ENCODE assay signal across 21 cellular contexts in the genomic region with DNA sequence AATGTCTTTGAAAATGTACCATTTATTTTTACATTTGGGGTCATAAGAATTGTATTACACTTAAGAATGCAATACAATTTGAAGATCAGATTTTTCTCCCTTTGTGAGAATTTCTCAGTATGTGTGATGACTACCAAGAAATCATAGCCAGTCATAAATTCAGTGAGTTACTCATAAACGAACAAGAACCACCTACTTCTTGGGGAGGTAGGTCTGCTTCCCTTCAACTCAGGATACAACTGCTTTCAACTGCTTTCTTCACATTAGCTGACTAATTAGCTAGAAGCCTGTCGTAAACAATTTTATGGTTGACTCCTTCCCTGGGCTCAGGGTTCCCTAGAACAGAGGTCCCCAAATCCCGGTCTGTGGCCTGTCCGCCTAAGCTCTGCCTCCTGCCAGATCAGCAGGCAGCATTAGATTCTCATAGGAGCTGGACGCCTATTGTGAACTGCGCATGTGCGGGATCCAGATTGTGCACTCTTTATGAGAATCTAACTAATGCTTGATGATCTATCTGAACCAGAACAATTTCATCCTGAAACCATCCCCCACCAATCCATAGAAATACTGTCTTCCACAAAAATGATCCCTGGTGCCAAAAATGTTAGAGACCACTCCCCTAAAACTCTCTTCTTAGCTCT. TPM values are rescaled to one million over a fixed set of nuclear protein-coding genes. Genes with fewer than 3 reads are reported as not detected.
DNase-seq lines count a peak whose midpoint lies in the region; ATAC-seq, FAIRE-seq and TF ChIP-seq lines count a peak whose summit lies in the region.
"Had no signal": no experiment of that assay in that cellular context is flagged by ENCODE, and none has a peak within 500 bp of the region (broad histone marks: within the 10 kb centered on the region; RNA-seq: fewer than 3 reads in every experiment).

No MANE protein-coding gene starts in this region.

- TF ChIP-seq RAD21 in K562 (CRISPR knock-in tag; conservative IDR thresholded peaks at IDR 0.05 in 1 of 2, IDR thresholded peaks at IDR 0.05 in 1 of 2): no peak

- intact Hi-C loops in activated CD8-positive, alpha-beta T cell treated with anti-CD3 and anti-CD28 coated beads for 36 hours (cut with micrococcal nuclease): loop anchor here (5.0 kb wide), 1 partner anchor 160 kb away; no protein-coding TSS in a partner anchor
- intact Hi-C loops in K562 (cut with micrococcal nuclease): loop anchor here (5.0 kb wide), 1 partner anchor 35 kb away; no protein-coding TSS in a partner anchor

- H2AFZ ChIP-seq in K562 (ENCODE audit: low read depth, low read length): no peak overlapping the region
- H2AFZ ChIP-seq: GM23338 had no signal

- CTCF ChIA-PET in activated CD8-positive, alpha-beta T cell treated with anti-CD3 and anti-CD28 coated beads for 36 hours (lab: Charles Lee): interaction anchor here (1.0 to 7.4 kb wide), 22 partner anchors 8 to 365 kb away, joined by 3 to 69 read pairs (median 8); partner anchors contain the start of gene RNASE4
- CTCF ChIA-PET in activated CD8-positive, alpha-beta T cell treated with anti-CD3 and anti-CD28 coated beads, Interleukin-2, amount 10 ng/mL, durations not matched to agents 7 days and 5 days (lab: Charles Lee): interaction anchor here (0.7 to 5.2 kb wide), 14 partner anchors 8 to 365 kb away, joined by 4 to 108 read pairs (median 11); no protein-coding TSS in a partner anchor
- CTCF ChIA-PET in K562 (lab: Yijun Ruan, JAX; ENCODE audit: low intra/inter-chr PET ratio): interaction anchor here (0.7 to 3.4 kb wide), 4 partner anchors 79 to 386 kb away, joined by 3 to 49 read pairs (median 4); partner anchors contain the start of gene TTC5

- H3K27ac ChIP-seq in K562 (ENCODE audit: extremely low read depth, low read depth, low read length): no peak overlapping the region
- H3K27ac ChIP-seq: BLaER1 treated with 17β-estradiol and CSF1 and Interleukin-3, amounts not matched to agents 10 nM and 100 nM; Peyer's patch had no signal

- 9% methylated on average over 7 of the region's 7 CpGs for WGBS in K562 (ENCODE audit: insufficient coverage, low coverage, missing lambda C conversion rate)

- no peak for DNase-seq in activated CD8-positive, alpha-beta T cell treated with anti-CD3 and anti-CD28 coated beads for 36 hours
- no peak for DNase-seq in activated CD8-positive, alpha-beta T cell treated with anti-CD3 and anti-CD28 coated beads, Interleukin-2, amount 10 ng/mL, durations not matched to agents 7 days and 5 days
- DNase-seq in RKO (ENCODE audit: low spot score): peak; percentile 33
- peak in 1 of 4 experiments; percentile 34 for DNase-seq in K562 (ENCODE audit: extremely low read depth in 1 of 4, low spot score in 3 of 4)
- DNase-seq in stimulated activated effector memory CD8-positive, alpha-beta T cell treated with anti-CD3 and anti-CD28 coated beads, Interleukin-12 subunit alpha, Interleukin-12 subunit beta, amount 100 ng/mL, for 72 hours (ENCODE audit: low spot score in 2 of 2): no peak
- DNase-seq: GDM1, MV-4-11, NCI-H1417, NCI-H187 treated with DMSO at 0.1 percent for 48 hours, NCI-H446 treated with DMSO at 0.1 percent for 48 hours, NCI-H774, Peyer's patch, Right ventricle myocardium superior had no signal

- peak; percentile 47 for ATAC-seq in activated CD8-positive, alpha-beta T cell treated with anti-CD3 and anti-CD28 coated beads for 36 hours
- ATAC-seq in activated CD8-positive, alpha-beta T cell treated with anti-CD3 and anti-CD28 coated beads, Interleukin-2, amount 10 ng/mL, durations not matched to agents 7 days and 5 days: no peak
- no peak for ATAC-seq in K562
- peak; percentile 90 for ATAC-seq in stimulated activated effector memory CD8-positive, alpha-beta T cell treated with anti-CD3 and anti-CD28 coated beads, Interleukin-12 subunit alpha, Interleukin-12 subunit beta, amount 100 ng/mL, for 72 hours
- no peak for ATAC-seq in GM21576 (IDR thresholded peaks at IDR 0.05; ENCODE audit: unreplicated experiment)
- no peak for ATAC-seq in HG02588 (IDR thresholded peaks at IDR 0.05; ENCODE audit: unreplicated experiment)
- ATAC-seq: GM23338, HCT116 had no signal

- H3K4me3 ChIP-seq in K562: no peak overlapping the region
- H3K4me3 ChIP-seq: BLaER1 treated with 17β-estradiol and CSF1 and Interleukin-3, amounts not matched to agents 10 nM and 100 nM; GM23338; Peyer's patch had no signal

- no TSS peak for BruUV-seq in K562 (replicated peaks; lab: Mats Ljungman, UMichigan)

- H3K9me3 Mint-ChIP-seq in activated CD8-positive, alpha-beta T cell treated with anti-CD3 and anti-CD28 coated beads for 36 hours: no peaks in the 10 kb centered on the region
- H3K9me3 Mint-ChIP-seq in activated CD8-positive, alpha-beta T cell treated with anti-CD3 and anti-CD28 coated beads, Interleukin-2, amount 10 ng/mL, durations not matched to agents 7 days and 5 days (ENCODE audit: insufficient read depth): no peaks in the 10 kb centered on the region
- no peaks in the 10 kb centered on the region for H3K9me3 Mint-ChIP-seq in stimulated activated effector memory CD8-positive, alpha-beta T cell treated with anti-CD3 and anti-CD28 coated beads, Interleukin-12 subunit alpha, Interleukin-12 subunit beta, amount 100 ng/mL, for 72 hours
- H3K9me3 Mint-ChIP-seq: GM23338 had no signal

- no peak overlapping the region for H3K27ac Mint-ChIP-seq in activated CD8-positive, alpha-beta T cell treated with anti-CD3 and anti-CD28 coated beads for 36 hours
- no peak overlapping the region for H3K27ac Mint-ChIP-seq in activated CD8-positive, alpha-beta T cell treated with anti-CD3 and anti-CD28 coated beads, Interleukin-2, amount 10 ng/mL, durations not matched to agents 7 days and 5 days
- H3K27ac Mint-ChIP-seq in stimulated activated effector memory CD8-positive, alpha-beta T cell treated with anti-CD3 and anti-CD28 coated beads, Interleukin-12 subunit alpha, Interleukin-12 subunit beta, amount 100 ng/mL, for 72 hours: no peak overlapping the region
- H3K27ac Mint-ChIP-seq: GM23338 had no signal

- no peaks in the 10 kb centered on the region for H4K20me1 ChIP-seq in K562 (replicated peaks; ENCODE audit: control insufficient read depth, insufficient read depth, low read length)
- H4K20me1 ChIP-seq: BLaER1 treated with 17β-estradiol and CSF1 and Interleukin-3, amounts not matched to agents 10 nM and 100 nM had no signal

- H3K9me1 ChIP-seq in K562 (ENCODE audit: control insufficient read depth, insufficient read depth, low read length): no peaks in the 10 kb centered on the region

- H3K79me2 ChIP-seq in K562 (ENCODE audit: control insufficient read depth, insufficient read depth, low read length): no peaks in the 10 kb centered on the region

- no peak for TF ChIP-seq POLR2A in K562 (conservative IDR thresholded peaks at IDR 0.05)

- H3K36me3 Mint-ChIP-seq in activated CD8-positive, alpha-beta T cell treated with anti-CD3 and anti-CD28 coated beads for 36 hours (ENCODE audit: low read depth): no peaks in the 10 kb centered on the region
- no peaks in the 10 kb centered on the region for H3K36me3 Mint-ChIP-seq in activated CD8-positive, alpha-beta T cell treated with anti-CD3 and anti-CD28 coated beads, Interleukin-2, amount 10 ng/mL, durations not matched to agents 7 days and 5 days (ENCODE audit: low read depth)
- no peaks in the 10 kb centered on the region for H3K36me3 Mint-ChIP-seq in stimulated activated effector memory CD8-positive, alpha-beta T cell treated with anti-CD3 and anti-CD28 coated beads, Interleukin-12 subunit alpha, Interleukin-12 subunit beta, amount 100 ng/mL, for 72 hours

- no peaks in the 10 kb centered on the region for H3K27me3 ChIP-seq in K562 (ENCODE audit: control insufficient read depth in 2 of 2, insufficient read depth in 2 of 2, low read length in 2 of 2)
- H3K27me3 ChIP-seq: BLaER1 treated with 17β-estradiol and CSF1 and Interleukin-3, amounts not matched to agents 10 nM and 100 nM; Peyer's patch had no signal

- no peaks in the 10 kb centered on the region for H3K36me3 ChIP-seq in K562 (ENCODE audit: control insufficient read depth, insufficient read depth, low read length)
- H3K36me3 ChIP-seq: BLaER1 treated with 17β-estradiol and CSF1 and Interleukin-3, amounts not matched to agents 10 nM and 100 nM had no signal

- peak overlapping the region; percentile 7; the same call in 1 of the 2 replicates for H3K4me2 ChIP-seq in K562 (ENCODE audit: insufficient read depth, low read length)
- H3K4me2 ChIP-seq: GM23338 had no signal

- H3K4me1 Mint-ChIP-seq in activated CD8-positive, alpha-beta T cell treated with anti-CD3 and anti-CD28 coated beads for 36 hours (ENCODE audit: low read depth): peaks cover 9% of the 10 kb centered on the region
- peaks cover 7% of the 10 kb centered on the region for H3K4me1 Mint-ChIP-seq in activated CD8-positive, alpha-beta T cell treated with anti-CD3 and anti-CD28 coated beads, Interleukin-2, amount 10 ng/mL, durations not matched to agents 7 days and 5 days (ENCODE audit: low read depth)
- H3K4me1 Mint-ChIP-seq in stimulated activated effector memory CD8-positive, alpha-beta T cell treated with anti-CD3 and anti-CD28 coated beads, Interleukin-12 subunit alpha, Interleukin-12 subunit beta, amount 100 ng/mL, for 72 hours: peaks cover 12% of the 10 kb centered on the region

- POLR2A ChIA-PET in activated CD8-positive, alpha-beta T cell treated with anti-CD3 and anti-CD28 coated beads for 36 hours (lab: Charles Lee): no interaction called here
- POLR2A ChIA-PET in activated CD8-positive, alpha-beta T cell treated with anti-CD3 and anti-CD28 coated beads, Interleukin-2, amount 10 ng/mL, durations not matched to agents 7 days and 5 days (lab: Charles Lee): interaction anchor here (0.6 to 1.3 kb wide), 2 partner anchors 27 to 158 kb away, joined by 3 to 4 read pairs; no protein-coding TSS in a partner anchor
- POLR2A ChIA-PET in K562 (lab: Yijun Ruan, JAX): interaction anchor here (1.5 kb wide), 1 partner anchor 24 kb away, joined by 3 read pairs; no protein-coding TSS in a partner anchor

- H3K9me3 ChIP-seq in K562 (replicated peaks; ENCODE audit: control insufficient read depth, insufficient read depth, low read depth, low read length): no peaks in the 10 kb centered on the region
- H3K9me3 ChIP-seq: BLaER1 treated with 17β-estradiol and CSF1 and Interleukin-3, amounts not matched to agents 10 nM and 100 nM; Peyer's patch had no signal

- no peak for TF ChIP-seq CTCF in activated CD8-positive, alpha-beta T cell treated with anti-CD3 and anti-CD28 coated beads for 36 hours (IDR thresholded peaks at IDR 0.05)
- no peak for TF ChIP-seq CTCF in K562 (IDR thresholded peaks at IDR 0.05 in 2 of 3, conservative IDR thresholded peaks at IDR 0.05 in 1 of 3; ENCODE audit: insufficient read depth in 2 of 3, low read depth in 1 of 3, low read length in 3 of 3)

- no peak for TF ChIP-seq EP300 in K562 (IDR thresholded peaks at IDR 0.05; ENCODE audit: low read length)

- peaks cover 4% of the 10 kb centered on the region for H3K27me3 Mint-ChIP-seq in activated CD8-positive, alpha-beta T cell treated with anti-CD3 and anti-CD28 coated beads for 36 hours
- H3K27me3 Mint-ChIP-seq in activated CD8-positive, alpha-beta T cell treated with anti-CD3 and anti-CD28 coated beads, Interleukin-2, amount 10 ng/mL, durations not matched to agents 7 days and 5 days (ENCODE audit: low read depth): no peaks in the 10 kb centered on the region

- FAIRE-seq in K562 (lab: Jason Lieb, UNC): no peak
- FAIRE-seq: A204.1, GM12891, GM18507 had no signal

- no peak overlapping the region for H3K9ac ChIP-seq in K562 (ENCODE audit: insufficient read depth in 1 of 2, low read depth in 2 of 2, low read length in 2 of 2)
- H3K9ac ChIP-seq: BLaER1 treated with 17β-estradiol and CSF1 and Interleukin-3, amounts not matched to agents 10 nM and 100 nM had no signal

- H3K4me3 Mint-ChIP-seq in activated CD8-positive, alpha-beta T cell treated with anti-CD3 and anti-CD28 coated beads for 36 hours: no peak overlapping the region
- no peak overlapping the region for H3K4me3 Mint-ChIP-seq in activated CD8-positive, alpha-beta T cell treated with anti-CD3 and anti-CD28 coated beads, Interleukin-2, amount 10 ng/mL, durations not matched to agents 7 days and 5 days
- H3K4me3 Mint-ChIP-seq in stimulated activated effector memory CD8-positive, alpha-beta T cell treated with anti-CD3 and anti-CD28 coated beads, Interleukin-12 subunit alpha, Interleukin-12 subunit beta, amount 100 ng/mL, for 72 hours: no peak overlapping the region
- H3K4me3 Mint-ChIP-seq: GM23338 had no signal

- in situ Hi-C loops in K562 (cut with MboI): loop anchor here (5.0 kb wide), 2 partner anchors 80 to 160 kb away; no protein-coding TSS in a partner anchor

- peaks cover 0 to 5% of the 10 kb centered on the region in 2 experiments; a peak in 2 of 5 replicates for H3K4me1 ChIP-seq in K562 (replicated peaks in 1 of 2; ENCODE audit: control insufficient read depth in 2 of 2, insufficient read depth in 2 of 2, low read length in 2 of 2)

RNA-seq across cellular contexts. Expression of gene ANG, which starts 3.7 kb away (rescaled TPM):
- under 1 TPM; 0.87 to 0.92 TPM for total RNA-seq in activated CD8-positive, alpha-beta T cell treated with anti-CD3 and anti-CD28 coated beads for 36 hours
- total RNA-seq in activated CD8-positive, alpha-beta T cell treated with anti-CD3 and anti-CD28 coated beads, Interleukin-2, amount 10 ng/mL, durations not matched to agents 7 days and 5 days: 1 to 10 TPM; 1.1 to 1.4 TPM
- total RNA-seq in K562 (2011; cell fraction: chromatin; rRNA removed; ENCODE audit: low replicate concordance): not detected in 2 replicates
- total RNA-seq in K562 (2011; cell fraction: nucleolus; rRNA removed): not detected in 2 replicates
- total RNA-seq in K562 (2011; cell fraction: nucleoplasm; rRNA removed): not detected in 2 replicates
- 0.73 TPM in 1 of 2 replicates, not detected in the other for total RNA-seq in K562 (2014; rRNA removed)
- total RNA-seq in K562 (2014; rRNA removed; fragmentation: Illumina TruSeq; extraction: Trizol): not detected in 2 replicates
- total RNA-seq in K562 (2015; rRNA removed; fragmentation: Illumina TruSeq; extraction: Trizol): not detected in 2 replicates
- 0.42 and 0.44 TPM in 2 replicates for total RNA-seq in K562 (2021)
- 0.12 and 0.22 TPM in 2 replicates for polyA plus RNA-seq in K562 (2011; rRNA removed)
- 0.18 and 0.42 TPM in 2 replicates for polyA plus RNA-seq in K562 (2011; cell fraction: cytosol; rRNA removed)
- not detected in 2 replicates for polyA plus RNA-seq in K562 (2011; cell fraction: nucleus; rRNA removed)
- 0.27 and 0.37 TPM in 2 replicates for polyA plus RNA-seq in K562 (2012)
- polyA plus RNA-seq in K562 (2014; fragmentation: Illumina TruSeq; extraction: Trizol): 0.26 TPM in 1 of 2 replicates, not detected in the other
- polyA plus RNA-seq in K562 (2014; fragmentation: Nextera tagmentation; extraction: Ambion mirVana): under 1 TPM; 0.21 to 0.34 TPM
- 0.96 TPM in 1 of 2 replicates, not detected in the other for polyA plus RNA-seq in K562 (2014; rRNA removed)
- not detected in 2 replicates for polyA minus RNA-seq in K562 (2011; rRNA and poly(A)+ RNA removed)
- polyA minus RNA-seq in K562 (2011; cell fraction: cytosol; rRNA and poly(A)+ RNA removed): not detected in 2 replicates
- not detected in 2 replicates for polyA minus RNA-seq in K562 (2011; cell fraction: nucleus; rRNA and poly(A)+ RNA removed)

RNA-seq across cellular contexts. Expression of gene RNASE4, which starts 7.9 kb away (rescaled TPM):
- 1 to 10 TPM; 1.0 to 1.1 TPM for total RNA-seq in activated CD8-positive, alpha-beta T cell treated with anti-CD3 and anti-CD28 coated beads for 36 hours
- total RNA-seq in activated CD8-positive, alpha-beta T cell treated with anti-CD3 and anti-CD28 coated beads, Interleukin-2, amount 10 ng/mL, durations not matched to agents 7 days and 5 days: 1 to 10 TPM in 1 of 2 experiments, under 1 TPM in 1; 0.63 to 1.6 TPM
- total RNA-seq in K562 (2011; cell fraction: chromatin; rRNA removed; ENCODE audit: low replicate concordance): not detected in 2 replicates
- total RNA-seq in K562 (2011; cell fraction: nucleolus; rRNA removed): 0.13 TPM in 1 of 2 replicates, not detected in the other
- 0.38 TPM in 1 of 2 replicates, not detected in the other for total RNA-seq in K562 (2011; cell fraction: nucleoplasm; rRNA removed)
- total RNA-seq in K562 (2014; rRNA removed) (0.09 and 0.12 TPM in 2 replicates), K562 (2014; rRNA removed; fragmentation: Illumina TruSeq; extraction: Trizol) (0.22 TPM in 1 of 2 replicates, not detected in the other), K562 (2015; rRNA removed; fragmentation: Illumina TruSeq; extraction: Trizol) (not detected in 2 replicates), K562 (2021) (0.22 and 0.29 TPM in 2 replicates)
- polyA plus RNA-seq in K562 (2011; rRNA removed) (0.10 and 0.53 TPM in 2 replicates), K562 (2014; fragmentation: Illumina TruSeq; extraction: Trizol) (0.09 TPM in 1 of 2 replicates, not detected in the other), K562 (2014; fragmentation: Nextera tagmentation; extraction: Ambion mirVana) (under 1 TPM; 0.13 to 0.14 TPM), K562 (2014; rRNA removed) (not detected in 2 replicates)
- 0.12 and 0.46 TPM in 2 replicates for polyA plus RNA-seq in K562 (2011; cell fraction: cytosol; rRNA removed)
- 0.11 and 0.18 TPM in 2 replicates for polyA plus RNA-seq in K562 (2011; cell fraction: nucleus; rRNA removed)
- 0.14 and 0.64 TPM in 2 replicates for polyA plus RNA-seq in K562 (2012)
- polyA minus RNA-seq in K562 (2011; rRNA and poly(A)+ RNA removed): 0.39 TPM in 1 of 2 replicates, not detected in the other
- polyA minus RNA-seq in K562 (2011; cell fraction: cytosol; rRNA and poly(A)+ RNA removed): not detected in 2 replicates
- polyA minus RNA-seq in K562 (2011; cell fraction: nucleus; rRNA and poly(A)+ RNA removed): not detected in 2 replicates

RNA-seq across cellular contexts. Expression of gene OR6S1, which starts 50.7 kb away (rescaled TPM):
- total RNA-seq in activated CD8-positive, alpha-beta T cell treated with anti-CD3 and anti-CD28 coated beads for 36 hours: not detected
- not detected for total RNA-seq in activated CD8-positive, alpha-beta T cell treated with anti-CD3 and anti-CD28 coated beads, Interleukin-2, amount 10 ng/mL, durations not matched to agents 7 days and 5 days
- total RNA-seq in K562 (2011; cell fraction: chromatin; rRNA removed; ENCODE audit: low replicate concordance): not detected in 2 replicates
- total RNA-seq in K562 (2011; cell fraction: nucleolus; rRNA removed): not detected in 2 replicates
- total RNA-seq in K562 (2011; cell fraction: nucleoplasm; rRNA removed): not detected in 2 replicates
- total RNA-seq in K562 (2014; rRNA removed) (not detected in 2 replicates), K562 (2014; rRNA removed; fragmentation: Illumina TruSeq; extraction: Trizol) (not detected in 2 replicates), K562 (2015; rRNA removed; fragmentation: Illumina TruSeq; extraction: Trizol) (not detected in 2 replicates), K562 (2021) (not detected in 2 replicates)
- polyA plus RNA-seq in K562 (2011; rRNA removed) (not detected in 2 replicates), K562 (2014; fragmentation: Illumina TruSeq; extraction: Trizol) (not detected in 2 replicates), K562 (2014; fragmentation: Nextera tagmentation; extraction: Ambion mirVana) (not detected), K562 (2014; rRNA removed) (not detected in 2 replicates)
- polyA plus RNA-seq in K562 (2011; cell fraction: cytosol; rRNA removed): not detected in 2 replicates
- polyA plus RNA-seq in K562 (2011; cell fraction: nucleus; rRNA removed): not detected in 2 replicates
- polyA plus RNA-seq in K562 (2012): not detected in 2 replicates
- not detected in 2 replicates for polyA minus RNA-seq in K562 (2011; rRNA and poly(A)+ RNA removed)
- polyA minus RNA-seq in K562 (2011; cell fraction: cytosol; rRNA and poly(A)+ RNA removed): not detected in 2 replicates
- not detected in 2 replicates for polyA minus RNA-seq in K562 (2011; cell fraction: nucleus; rRNA and poly(A)+ RNA removed)
- total RNA-seq: GM23338, Peyer's patch, Right ventricle myocardium superior had no signal
- polyA plus RNA-seq: GM23338 had no signal

RNA-seq across cellular contexts. Expression of gene EDDM3A, which starts 53.5 kb away (rescaled TPM):
- not detected for total RNA-seq in activated CD8-positive, alpha-beta T cell treated with anti-CD3 and anti-CD28 coated beads for 36 hours
- not detected for total RNA-seq in activated CD8-positive, alpha-beta T cell treated with anti-CD3 and anti-CD28 coated beads, Interleukin-2, amount 10 ng/mL, durations not matched to agents 7 days and 5 days
- not detected in 2 replicates for total RNA-seq in K562 (2011; cell fraction: chromatin; rRNA removed; ENCODE audit: low replicate concordance)
- not detected in 2 replicates for total RNA-seq in K562 (2011; cell fraction: nucleolus; rRNA removed)
- not detected in 2 replicates for total RNA-seq in K562 (2011; cell fraction: nucleoplasm; rRNA removed)
- total RNA-seq in K562 (2014; rRNA removed): not detected in 2 replicates
- not detected in 2 replicates for total RNA-seq in K562 (2014; rRNA removed; fragmentation: Illumina TruSeq; extraction: Trizol)
- not detected in 2 replicates for total RNA-seq in K562 (2015; rRNA removed; fragmentation: Illumina TruSeq; extraction: Trizol)
- not detected in 2 replicates for total RNA-seq in K562 (2021)
- polyA plus RNA-seq in K562 (2011; rRNA removed): not detected in 2 replicates
- not detected in 2 replicates for polyA plus RNA-seq in K562 (2011; cell fraction: cytosol; rRNA removed)
- polyA plus RNA-seq in K562 (2011; cell fraction: nucleus; rRNA removed): not detected in 2 replicates
- polyA plus RNA-seq in K562 (2012): not detected in 2 replicates
- not detected in 2 replicates for polyA plus RNA-seq in K562 (2014; fragmentation: Illumina TruSeq; extraction: Trizol)
- polyA plus RNA-seq in K562 (2014; fragmentation: Nextera tagmentation; extraction: Ambion mirVana): not detected
- not detected in 2 replicates for polyA plus RNA-seq in K562 (2014; rRNA removed)
- not detected in 2 replicates for polyA minus RNA-seq in K562 (2011; rRNA and poly(A)+ RNA removed)
- polyA minus RNA-seq in K562 (2011; cell fraction: cytosol; rRNA and poly(A)+ RNA removed): not detected in 2 replicates
- polyA minus RNA-seq in K562 (2011; cell fraction: nucleus; rRNA and poly(A)+ RNA removed): not detected in 2 replicates
- total RNA-seq: GM23338, Peyer's patch, Right ventricle myocardium superior had no signal
- polyA plus RNA-seq: GM23338 had no signal

Comparison
In these comparisons a context has a peak if more than half of its experiments do, and no peak if none do; other contexts are left out.
1. ATAC-seq: peak in activated CD8-positive, alpha-beta T cell treated with anti-CD3 and anti-CD28 coated beads for 36 hours (single experiment) and stimulated activated effector memory CD8-positive, alpha-beta T cell treated with anti-CD3 and anti-CD28 coated beads, Interleukin-12 subunit alpha, Interleukin-12 subunit beta, amount 100 ng/mL, for 72 hours (single experiment); none in activated CD8-positive, alpha-beta T cell treated with anti-CD3 and anti-CD28 coated beads, Interleukin-2, amount 10 ng/mL, durations not matched to agents 7 days and 5 days (single experiment), K562 (single experiment), GM21576 (single experiment) and HG02588 (single experiment).